7 cellular contexts compared by ENCODE assay signal in genomic region chr14:90383731-90384542, GRCh38. TPM values are rescaled to one million over a fixed set of nuclear protein-coding genes. Genes with fewer than 3 reads are reported as not detected.
DNase-seq lines count a peak whose midpoint lies in the region; ATAC-seq and TF ChIP-seq lines count a peak whose summit lies in the region.

No MANE protein-coding gene starts in this region.

- WGBS in gastroesophageal sphincter (ENCODE audit: low coverage in 1 of 2), 2 donors: 0 to 3% methylated on average over 7 to 8 of the region's 37 CpGs

- H3K27ac ChIP-seq in OCI-LY3 (ENCODE audit: low read length): peak overlapping the region; percentile 80
- peak overlapping the region; percentile 86 to 100 (median 90) for H3K27ac ChIP-seq in gastroesophageal sphincter

- H3K79me2 ChIP-seq in OCI-LY3 (ENCODE audit: low read length): no peaks in the 10 kb centered on the region

- no peak for TF ChIP-seq EP300 in gastroesophageal sphincter (IDR thresholded peaks at IDR 0.05)

- H3K27me3 Mint-ChIP-seq in activated T-helper 17 cell treated with anti-CD3 and anti-CD28 coated beads, Interleukin-2, amount 50 U/mL, for 72 hours: no peaks in the 10 kb centered on the region
- H3K27me3 Mint-ChIP-seq in type B pancreatic cell: no peaks in the 10 kb centered on the region

- ATAC-seq in GM18519 (IDR thresholded peaks at IDR 0.05; ENCODE audit: low FRiP score, unreplicated experiment): peak; percentile 19
- peak; percentile 7 for ATAC-seq in HG03139 (IDR thresholded peaks at IDR 0.05; ENCODE audit: unreplicated experiment)
- peak; percentile 15 for ATAC-seq in activated T-helper 17 cell treated with anti-CD3 and anti-CD28 coated beads, Interleukin-2, amount 50 U/mL, for 72 hours (replicated peaks)
- peak; percentile 22 for ATAC-seq in gastroesophageal sphincter

- no peaks in the 10 kb centered on the region for H3K36me3 Mint-ChIP-seq in activated T-helper 17 cell treated with anti-CD3 and anti-CD28 coated beads, Interleukin-2, amount 50 U/mL, for 72 hours (ENCODE audit: low read depth)
- no peaks in the 10 kb centered on the region for H3K36me3 Mint-ChIP-seq in type B pancreatic cell

- H3K9ac ChIP-seq in OCI-LY3 (ENCODE audit: low read length): peak overlapping the region; percentile 98

- H3K9me3 ChIP-seq in OCI-LY3 (ENCODE audit: insufficient read depth, low read length) (no peaks in the 10 kb centered on the region), gastroesophageal sphincter (no peaks in the 10 kb centered on the region)

- H3K27me3 ChIP-seq in OCI-LY3 (ENCODE audit: low read depth, low read length) (no peaks in the 10 kb centered on the region), gastroesophageal sphincter (no peaks in the 10 kb centered on the region)

- peak overlapping the region; percentile 93 for H3K4me2 ChIP-seq in OCI-LY3 (ENCODE audit: low read length)

- no peak for TF ChIP-seq POLR2A in gastroesophageal sphincter (IDR thresholded peaks at IDR 0.05)

- peak overlapping the region; percentile 96 for H2AFZ ChIP-seq in OCI-LY3 (ENCODE audit: low read depth, low read length)

- no peaks in the 10 kb centered on the region for H3K9me3 Mint-ChIP-seq in activated T-helper 17 cell treated with anti-CD3 and anti-CD28 coated beads, Interleukin-2, amount 50 U/mL, for 72 hours
- no peaks in the 10 kb centered on the region for H3K9me3 Mint-ChIP-seq in type B pancreatic cell

- DNase-seq in nucleus accumbens (lab: John Stamatoyannopoulos, UW) (peak in 50 of 56 donors; percentile 32 to 90 (median 71)), type B pancreatic cell (ENCODE audit: extremely low spot score, unreplicated experiment) (peak; percentile 75)

- TF ChIP-seq CTCF in OCI-LY3 (IDR thresholded peaks at IDR 0.05; ENCODE audit: low read depth, low read length) (no peak), gastroesophageal sphincter (IDR thresholded peaks at IDR 0.05) (no peak), type B pancreatic cell (conservative IDR thresholded peaks at IDR 0.05) (no peak)

- H4K20me1 ChIP-seq in OCI-LY3 (ENCODE audit: insufficient read depth, low read length): no peaks in the 10 kb centered on the region

- H3K27ac Mint-ChIP-seq in activated T-helper 17 cell treated with anti-CD3 and anti-CD28 coated beads, Interleukin-2, amount 50 U/mL, for 72 hours: no peak overlapping the region
- H3K27ac Mint-ChIP-seq in type B pancreatic cell: no peak overlapping the region

- H3K4me3 ChIP-seq in OCI-LY3 (ENCODE audit: low read length) (peak overlapping the region; percentile 90), gastroesophageal sphincter (peak overlapping the region; percentile 44 to 57)

- peaks cover 14% of the 10 kb centered on the region for H3K4me1 Mint-ChIP-seq in activated T-helper 17 cell treated with anti-CD3 and anti-CD28 coated beads, Interleukin-2, amount 50 U/mL, for 72 hours
- H3K4me1 Mint-ChIP-seq in type B pancreatic cell (ENCODE audit: unreplicated experiment): peaks cover 9% of the 10 kb centered on the region

- H3K36me3 ChIP-seq in OCI-LY3 (replicated peaks; ENCODE audit: low read depth, low read length) (no peaks in the 10 kb centered on the region), gastroesophageal sphincter (no peaks in the 10 kb centered on the region)

- H3K4me1 ChIP-seq in OCI-LY3 (ENCODE audit: low read length) (peaks cover 17% of the 10 kb centered on the region), gastroesophageal sphincter (peaks cover 6 to 43% (median 7%) of the 10 kb centered on the region in 3 donors)

- no peak overlapping the region for H3K4me3 Mint-ChIP-seq in activated T-helper 17 cell treated with anti-CD3 and anti-CD28 coated beads, Interleukin-2, amount 50 U/mL, for 72 hours
- no peak overlapping the region for H3K4me3 Mint-ChIP-seq in type B pancreatic cell

RNA-seq across cellular contexts. Expression of gene CALM1, which starts 12.9 kb away (rescaled TPM):
- 100 to 1,000 TPM; 594 to 651 TPM for total RNA-seq in activated T-helper 17 cell treated with anti-CD3 and anti-CD28 coated beads, Interleukin-2, amount 50 U/mL, for 72 hours
- total RNA-seq in gastroesophageal sphincter (100 to 1,000 TPM; 425 to 902 (median 829) TPM), type B pancreatic cell (ENCODE audit: low replicate concordance) (347 and 430 TPM in 2 replicates)

RNA-seq across cellular contexts. Expression of gene NRDE2, which starts 52.2 kb away (rescaled TPM):
- total RNA-seq in activated T-helper 17 cell treated with anti-CD3 and anti-CD28 coated beads, Interleukin-2, amount 50 U/mL, for 72 hours: 10 to 100 TPM; 26.4 to 37.3 TPM
- total RNA-seq in gastroesophageal sphincter (10 to 100 TPM in 2 of 4 donors, 1 to 10 TPM in 2; 7.8 to 28.0 (median 11.2) TPM), type B pancreatic cell (ENCODE audit: low replicate concordance) (17.5 and 22.8 TPM in 2 replicates)

Comparison
In these comparisons a context has a peak if more than half of its experiments do, and no peak if none do; other contexts are left out.
1. Peak in every context shown above with its lines: DNase-seq, ATAC-seq, H3K4me3 ChIP-seq and H3K27ac ChIP-seq.